In genomic region chr5:94267350-94267899, GRCh38 we compare ENCODE assay signal across 2 cellular contexts.
TF ChIP-seq lines count a peak whose summit lies in the region.

No MANE protein-coding gene starts in this region.

TF ChIP-seq in GM23338, 12 proteins besides CTCF, POLR2A, EP300 and RAD21 (continued from another document):
- no peak for TF ChIP-seq ETS1 (IDR thresholded peaks at IDR 0.05)
- no peak for TF ChIP-seq ZNF462 (CRISPR knock-in tag; IDR thresholded peaks at IDR 0.05)
- TF ChIP-seq JUNB (IDR thresholded peaks at IDR 0.05; ENCODE audit: unreplicated experiment) = no peak

TF ChIP-seq in WTC11, 78 proteins besides CTCF, POLR2A, EP300 and RAD21 (continued from another document):
- TF ChIP-seq FOXP4 (CRISPR knock-in tag; IDR thresholded peaks at IDR 0.05) = no peak
- TF ChIP-seq, protein P1, sequence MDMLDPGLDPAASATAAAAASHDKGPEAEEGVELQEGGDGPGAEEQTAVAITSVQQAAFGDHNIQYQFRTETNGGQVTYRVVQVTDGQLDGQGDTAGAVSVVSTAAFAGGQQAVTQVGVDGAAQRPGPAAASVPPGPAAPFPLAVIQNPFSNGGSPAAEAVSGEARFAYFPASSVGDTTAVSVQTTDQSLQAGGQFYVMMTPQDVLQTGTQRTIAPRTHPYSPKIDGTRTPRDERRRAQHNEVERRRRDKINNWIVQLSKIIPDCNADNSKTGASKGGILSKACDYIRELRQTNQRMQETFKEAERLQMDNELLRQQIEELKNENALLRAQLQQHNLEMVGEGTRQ (CRISPR knock-in tag; IDR thresholded peaks at IDR 0.05) = no peak
- no peak for TF ChIP-seq ZNF416 (CRISPR knock-in tag; IDR thresholded peaks at IDR 0.05)
- no peak for TF ChIP-seq CDX4 (CRISPR knock-in tag; IDR thresholded peaks at IDR 0.05; ENCODE audit: borderline replicate concordance)
- TF ChIP-seq TCF7 (CRISPR knock-in tag; IDR thresholded peaks at IDR 0.05; ENCODE audit: low read depth) = no peak
- no peak for TF ChIP-seq GABPB1 (CRISPR knock-in tag; IDR thresholded peaks at IDR 0.05)
- TF ChIP-seq HMGA2 (CRISPR knock-in tag; IDR thresholded peaks at IDR 0.05) = no peak
